In genomic region chr9:129914051-129914450, GRCh38 we compare ENCODE assay signal across 17 cellular contexts.
DNase-seq lines count a peak whose midpoint lies in the region; ATAC-seq and TF ChIP-seq lines count a peak whose summit lies in the region.
"Had no signal": no experiment of that assay in that cellular context is flagged by ENCODE, and none has a peak within 500 bp of the region (broad histone marks: within the 10 kb centered on the region; RNA-seq: fewer than 3 reads in every experiment).

No MANE protein-coding gene starts in this region.

- H3K9me3 ChIP-seq in DND-41 (ENCODE audit: insufficient read depth, low read length, severe bottlenecking) = no peaks in the 10 kb centered on the region
- H3K9me3 ChIP-seq in right atrium auricular region = no peaks in the 10 kb centered on the region
- H3K9me3 ChIP-seq: BE2C had no signal

- no peak overlapping the region for H3K4me3 Mint-ChIP-seq in activated naive CD4-positive, alpha-beta T cell treated with anti-CD3 and anti-CD28 coated beads, Interleukin-2, amount 10 ng/mL, durations not matched to agents 7 days and 5 days
- H3K4me3 Mint-ChIP-seq in activated T-helper 1 cell treated with anti-CD3 and anti-CD28 coated beads, Interleukin-12 subunit alpha, Interleukin-12 subunit beta, Interleukin-2, Interleukin-4 antibody, amounts not matched to agents 30 ng/mL and 10 ng/mL and 1 ng/mL, durations not matched to agents 14 hours and 24 hours and 36 hours = no peak overlapping the region
- no peak overlapping the region for H3K4me3 Mint-ChIP-seq in stimulated activated effector memory CD8-positive, alpha-beta T cell treated with anti-CD3 and anti-CD28 coated beads, Interleukin-12 subunit alpha, Interleukin-12 subunit beta, amount 100 ng/mL, for 72 hours

- no peak overlapping the region for H3K4me2 ChIP-seq in DND-41 (ENCODE audit: insufficient read depth, low read length)

- no peaks in the 10 kb centered on the region for H4K20me1 ChIP-seq in DND-41 (ENCODE audit: insufficient read depth, low read length)

- no peak overlapping the region for H2AFZ ChIP-seq in DND-41 (ENCODE audit: low read depth, low read length)

- no peaks in the 10 kb centered on the region for H3K27me3 Mint-ChIP-seq in activated naive CD4-positive, alpha-beta T cell treated with anti-CD3 and anti-CD28 coated beads, Interleukin-2, amount 10 ng/mL, durations not matched to agents 7 days and 5 days
- no peaks in the 10 kb centered on the region for H3K27me3 Mint-ChIP-seq in activated T-helper 1 cell treated with anti-CD3 and anti-CD28 coated beads, Interleukin-12 subunit alpha, Interleukin-12 subunit beta, Interleukin-2, Interleukin-4 antibody, amounts not matched to agents 30 ng/mL and 10 ng/mL and 1 ng/mL, durations not matched to agents 14 hours and 24 hours and 36 hours (ENCODE audit: insufficient read depth)

- peak overlapping the region; percentile 14 for H3K27ac Mint-ChIP-seq in activated naive CD4-positive, alpha-beta T cell treated with anti-CD3 and anti-CD28 coated beads, Interleukin-2, amount 10 ng/mL, durations not matched to agents 7 days and 5 days
- H3K27ac Mint-ChIP-seq in activated T-helper 1 cell treated with anti-CD3 and anti-CD28 coated beads, Interleukin-12 subunit alpha, Interleukin-12 subunit beta, Interleukin-2, Interleukin-4 antibody, amounts not matched to agents 30 ng/mL and 10 ng/mL and 1 ng/mL, durations not matched to agents 14 hours and 24 hours and 36 hours = peak overlapping the region; percentile 34
- peak overlapping the region; percentile 29 for H3K27ac Mint-ChIP-seq in stimulated activated effector memory CD8-positive, alpha-beta T cell treated with anti-CD3 and anti-CD28 coated beads, Interleukin-12 subunit alpha, Interleukin-12 subunit beta, amount 100 ng/mL, for 72 hours

- peaks cover 85% of the 10 kb centered on the region for H3K36me3 ChIP-seq in DND-41 (ENCODE audit: insufficient read depth, low read length)
- H3K36me3 ChIP-seq in right atrium auricular region = no peaks in the 10 kb centered on the region

- H3K9ac ChIP-seq in DND-41 (ENCODE audit: low read depth, low read length) = no peak overlapping the region

- intact Hi-C loops in activated T-helper 1 cell treated with anti-CD3 and anti-CD28 coated beads, Interleukin-12 subunit alpha, Interleukin-12 subunit beta, Interleukin-2, Interleukin-4 antibody, amounts not matched to agents 30 ng/mL and 10 ng/mL and 1 ng/mL, durations not matched to agents 14 hours and 24 hours and 36 hours (cut with micrococcal nuclease) = no loop called here

- no peaks in the 10 kb centered on the region for H3K9me3 Mint-ChIP-seq in activated naive CD4-positive, alpha-beta T cell treated with anti-CD3 and anti-CD28 coated beads, Interleukin-2, amount 10 ng/mL, durations not matched to agents 7 days and 5 days
- no peaks in the 10 kb centered on the region for H3K9me3 Mint-ChIP-seq in activated T-helper 1 cell treated with anti-CD3 and anti-CD28 coated beads, Interleukin-12 subunit alpha, Interleukin-12 subunit beta, Interleukin-2, Interleukin-4 antibody, amounts not matched to agents 30 ng/mL and 10 ng/mL and 1 ng/mL, durations not matched to agents 14 hours and 24 hours and 36 hours
- H3K9me3 Mint-ChIP-seq in stimulated activated effector memory CD8-positive, alpha-beta T cell treated with anti-CD3 and anti-CD28 coated beads, Interleukin-12 subunit alpha, Interleukin-12 subunit beta, amount 100 ng/mL, for 72 hours = no peaks in the 10 kb centered on the region

- no peak for ATAC-seq in DND-41 (ENCODE audit: insufficient read depth, low read depth)
- no peak for ATAC-seq in stimulated activated effector memory CD8-positive, alpha-beta T cell treated with anti-CD3 and anti-CD28 coated beads, Interleukin-12 subunit alpha, Interleukin-12 subunit beta, amount 100 ng/mL, for 72 hours
- ATAC-seq: Panc1, Right ventricle myocardium inferior had no signal

- H3K27me3 ChIP-seq in DND-41 (ENCODE audit: insufficient read depth, low read length, poor library complexity) (no peaks in the 10 kb centered on the region), right atrium auricular region (no peaks in the 10 kb centered on the region)
- H3K27me3 ChIP-seq: BE2C had no signal

- H3K4me1 Mint-ChIP-seq in activated naive CD4-positive, alpha-beta T cell treated with anti-CD3 and anti-CD28 coated beads, Interleukin-2, amount 10 ng/mL, durations not matched to agents 7 days and 5 days = peaks cover 15% of the 10 kb centered on the region
- peaks cover 19% of the 10 kb centered on the region for H3K4me1 Mint-ChIP-seq in activated T-helper 1 cell treated with anti-CD3 and anti-CD28 coated beads, Interleukin-12 subunit alpha, Interleukin-12 subunit beta, Interleukin-2, Interleukin-4 antibody, amounts not matched to agents 30 ng/mL and 10 ng/mL and 1 ng/mL, durations not matched to agents 14 hours and 24 hours and 36 hours (ENCODE audit: low read depth)
- peaks cover 35% of the 10 kb centered on the region for H3K4me1 Mint-ChIP-seq in stimulated activated effector memory CD8-positive, alpha-beta T cell treated with anti-CD3 and anti-CD28 coated beads, Interleukin-12 subunit alpha, Interleukin-12 subunit beta, amount 100 ng/mL, for 72 hours

- H3K4me1 ChIP-seq in DND-41 (ENCODE audit: insufficient read depth, low read length) (no peaks in the 10 kb centered on the region), right atrium auricular region (peaks cover 0 to 7% of the 10 kb centered on the region in 2 donors)
- H3K4me1 ChIP-seq: BE2C had no signal

- H3K27ac ChIP-seq in DND-41 (ENCODE audit: low read length) (peak overlapping the region; percentile 15), right atrium auricular region (no peak overlapping the region)

- H3K4me3 ChIP-seq in DND-41 (ENCODE audit: low read depth in 1 of 2, low read length in 2 of 2) = no peak overlapping the region
- H3K4me3 ChIP-seq in right atrium auricular region = no peak overlapping the region

- CTCF ChIA-PET in activated naive CD4-positive, alpha-beta T cell treated with anti-CD3 and anti-CD28 coated beads, Interleukin-2, amount 10 ng/mL, durations not matched to agents 7 days and 5 days (lab: Charles Lee) = interaction anchor here (1.6 kb wide), 1 partner anchor 9 kb away, joined by 3 read pairs; no protein-coding TSS in a partner anchor

- TF ChIP-seq POLR2A in erythroblast (IDR thresholded peaks at IDR 0.05; ENCODE audit: low read length) = no peak

- TF ChIP-seq CTCF in DND-41 (IDR thresholded peaks at IDR 0.05; ENCODE audit: borderline replicate concordance, extremely low read depth, low read length, poor library complexity, severe bottlenecking) (no peak), right atrium auricular region (IDR thresholded peaks at IDR 0.05) (no peak)

- H3K79me2 ChIP-seq in DND-41 (ENCODE audit: insufficient read depth, low read length) = peaks cover 67% of the 10 kb centered on the region

- no peak for DNase-seq in activated naive CD4-positive, alpha-beta T cell treated with anti-CD3 and anti-CD28 coated beads, Interleukin-2, amount 10 ng/mL, durations not matched to agents 7 days and 5 days
- no peak for DNase-seq in activated naive CD4-positive, alpha-beta T cell treated with Interleukin-2 at 50 U/mL for 16 hours
- DNase-seq in DND-41 (no peak), right atrium auricular region (ENCODE audit: low spot score) (no peak), erythroblast (lab: John Stamatoyannopoulos, UW) (no peak)
- no peak for DNase-seq in activated T-helper 1 cell treated with anti-CD3 and anti-CD28 coated beads, Interleukin-12 subunit alpha, Interleukin-12 subunit beta, Interleukin-2, Interleukin-4 antibody, amounts not matched to agents 30 ng/mL and 10 ng/mL and 1 ng/mL, durations not matched to agents 14 hours and 24 hours and 36 hours (ENCODE audit: low spot score)
- DNase-seq in stimulated activated effector memory CD8-positive, alpha-beta T cell treated with anti-CD3 and anti-CD28 coated beads, Interleukin-12 subunit alpha, Interleukin-12 subunit beta, amount 100 ng/mL, for 72 hours (ENCODE audit: low spot score in 2 of 2) = no peak
- DNase-seq: BE2C, EL, Karpas-422, NCI-H1105 treated with DMSO at 0.1 percent for 48 hours, NCI-H187, NCI-H2171, NCI-H446 treated with DMSO at 0.1 percent for 48 hours, NCI-H82 had no signal

- peaks cover 45% of the 10 kb centered on the region for H3K36me3 Mint-ChIP-seq in activated naive CD4-positive, alpha-beta T cell treated with anti-CD3 and anti-CD28 coated beads, Interleukin-2, amount 10 ng/mL, durations not matched to agents 7 days and 5 days
- peaks cover 30% of the 10 kb centered on the region for H3K36me3 Mint-ChIP-seq in activated T-helper 1 cell treated with anti-CD3 and anti-CD28 coated beads, Interleukin-12 subunit alpha, Interleukin-12 subunit beta, Interleukin-2, Interleukin-4 antibody, amounts not matched to agents 30 ng/mL and 10 ng/mL and 1 ng/mL, durations not matched to agents 14 hours and 24 hours and 36 hours (ENCODE audit: low read depth)
- no peaks in the 10 kb centered on the region for H3K36me3 Mint-ChIP-seq in stimulated activated effector memory CD8-positive, alpha-beta T cell treated with anti-CD3 and anti-CD28 coated beads, Interleukin-12 subunit alpha, Interleukin-12 subunit beta, amount 100 ng/mL, for 72 hours
